Comparison of ENCODE assay signal across 8 cellular contexts in genomic region chr9:117704024-117704575, GRCh38. TPM values are rescaled to one million over a fixed set of nuclear protein-coding genes. Genes with fewer than 3 reads are reported as not detected.
DNase-seq lines count a peak whose midpoint lies in the region; ATAC-seq and TF ChIP-seq lines count a peak whose summit lies in the region.

TSS of gene TLR4 (plus strand) at chr9:117704403. CDS start at chr9:117704473, 70 bp downstream.

- H3K27ac Mint-ChIP-seq in neural crest cell (ENCODE audit: unreplicated experiment): peak within 1 kb of the TSS; percentile 89

- peak within 1 kb of the TSS; percentile 34 to 96; a peak in 3 of 4 replicates for H3K27ac ChIP-seq in SK-N-SH (ENCODE audit: low read depth in 2 of 2, low read length in 1 of 2)
- peak within 1 kb of the TSS; percentile 67 for H3K27ac ChIP-seq in fibroblast of lung (ENCODE audit: insufficient read depth, low read length)

- peaks cover 0 to 12% of the 10 kb centered on the region in 2 experiments for H3K36me3 ChIP-seq in SK-N-SH (replicated peaks in 1 of 2; ENCODE audit: control insufficient read depth in 1 of 2, insufficient read depth in 2 of 2, low read length in 1 of 2)
- no peaks in the 10 kb centered on the region for H3K36me3 ChIP-seq in fibroblast of lung (ENCODE audit: control insufficient read depth, insufficient read depth, low read length)

- H3K4me3 ChIP-seq in SK-N-SH (ENCODE audit: low read depth in 2 of 2, low read length in 1 of 2) (peak within 1 kb of the TSS; percentile 31 to 72; a peak in 3 of 4 replicates), fibroblast of lung (replicated peaks in 1 of 4; ENCODE audit: control extremely low read depth in 1 of 4, insufficient read depth in 1 of 4, low read depth in 3 of 4, low read length in 4 of 4) (peak within 1 kb of the TSS; percentile 20 to 56 (median 28))

- H3K4me1 Mint-ChIP-seq in neural crest cell: peaks cover 40% of the 10 kb centered on the region

- in situ Hi-C loops in ACHN (cut with HindIII; ENCODE audit: low pct_ligation_motif_present, low pct_unique_long_range_greater_than_20kb, low sequenced_read_pairs): no loop called here

- peak within 1 kb of the TSS; percentile 87 for H3K4me2 ChIP-seq in SK-N-SH
- H3K4me2 ChIP-seq in fibroblast of lung (ENCODE audit: extremely low read depth, insufficient read depth, low read length): peak within 1 kb of the TSS; percentile 78

- peak within 1 kb of the TSS; percentile 82 for H3K9ac ChIP-seq in SK-N-SH
- peak within 1 kb of the TSS; percentile 44 for H3K9ac ChIP-seq in fibroblast of lung (ENCODE audit: insufficient read depth, low read length)

- peak within 1 kb of the TSS; percentile 50 for H3K4me3 Mint-ChIP-seq in neural crest cell

- ATAC-seq in GM19035 (IDR thresholded peaks at IDR 0.05; ENCODE audit: unreplicated experiment): peak; percentile 99
- peak; percentile 100 for ATAC-seq in HG03139 (IDR thresholded peaks at IDR 0.05; ENCODE audit: unreplicated experiment)

- POLR2A ChIA-PET in SK-N-SH (lab: Yijun Ruan, JAX): no interaction called here

- H3K9me3 Mint-ChIP-seq in neural crest cell: no peaks in the 10 kb centered on the region

- no peak for TF ChIP-seq RAD21 in SK-N-SH (IDR thresholded peaks at IDR 0.05; ENCODE audit: low read length)

- no peak for TF ChIP-seq CTCF in SK-N-SH (IDR thresholded peaks at IDR 0.05)
- TF ChIP-seq CTCF in fibroblast of lung (conservative IDR thresholded peaks at IDR 0.05 in 1 of 2, IDR thresholded peaks at IDR 0.05 in 1 of 2; ENCODE audit: low read depth in 1 of 2, low read length in 2 of 2): no peak
- no peak for TF ChIP-seq CTCF in neural crest cell (conservative IDR thresholded peaks at IDR 0.05)

- H3K27me3 ChIP-seq in SK-N-SH (ENCODE audit: insufficient read depth) (no peaks in the 10 kb centered on the region), fibroblast of lung (ENCODE audit: control insufficient read depth, insufficient read depth, low read length) (no peaks in the 10 kb centered on the region)

- H3K9me3 ChIP-seq in SK-N-SH: no peaks in the 10 kb centered on the region
- H3K9me3 ChIP-seq in fibroblast of lung (ENCODE audit: control insufficient read depth, insufficient read depth, low read depth, low read length): no peaks in the 10 kb centered on the region

- H3F3A ChIP-seq in SK-N-SH (replicated peaks; ENCODE audit: insufficient read depth): peaks cover 36% of the 10 kb centered on the region

- peak; percentile 49 for DNase-seq in ACHN
- DNase-seq in SK-N-SH: no peak
- DNase-seq in fibroblast of lung (ENCODE audit: low read depth in 2 of 2): peak; percentile 38 to 88
- DNase-seq in neural crest cell (ENCODE audit: low read depth, low spot score): peak; percentile 2
- no peak for DNase-seq in NCI-H345 (lab: John Stamatoyannopoulos, UW)
- no peak for DNase-seq in stimulated activated CD4-positive, alpha-beta T cell treated with anti-CD3 and anti-CD28 coated beads, Interleukin-2, amount 100 ng/mL, for 48 hours

- WGBS in SK-N-SH (ENCODE audit: low lambda C conversion rate): 38% methylated on average over 13 of the region's 13 CpGs

- peak within 1 kb of the TSS; percentile 77 for H2AFZ ChIP-seq in SK-N-SH (ENCODE audit: low read depth)
- H2AFZ ChIP-seq in fibroblast of lung (ENCODE audit: low read length): peak within 1 kb of the TSS; percentile 92

- TF ChIP-seq EP300 in SK-N-SH (IDR thresholded peaks at IDR 0.05; ENCODE audit: borderline replicate concordance in 1 of 2, low read depth in 1 of 2, low read length in 1 of 2): no peak

- H3K36me3 Mint-ChIP-seq in neural crest cell (ENCODE audit: low read depth): no peaks in the 10 kb centered on the region

- H4K20me1 ChIP-seq in SK-N-SH (ENCODE audit: insufficient read depth) (no peaks in the 10 kb centered on the region), fibroblast of lung (ENCODE audit: control insufficient read depth, extremely low read depth, insufficient read depth, low read length) (no peaks in the 10 kb centered on the region)

- CTCF ChIA-PET in SK-N-SH (lab: Yijun Ruan, JAX): interaction anchor here (2.1 kb wide), 1 partner anchor 19 kb away, joined by 4 read pairs; no protein-coding TSS in a partner anchor

- no peaks in the 10 kb centered on the region for H3K9me2 ChIP-seq in SK-N-SH

- no peaks in the 10 kb centered on the region for H3K27me3 Mint-ChIP-seq in neural crest cell (ENCODE audit: low read depth)

- H3K4me1 ChIP-seq in SK-N-SH (ENCODE audit: control insufficient read depth in 1 of 2, insufficient read depth in 2 of 2, low read depth in 1 of 2, low read length in 1 of 2) (peaks cover 2 to 9% of the 10 kb centered on the region in 2 experiments; a peak in 2 of 4 replicates), fibroblast of lung (ENCODE audit: control insufficient read depth, extremely low read depth, insufficient read depth, low read length) (peaks cover 9% of the 10 kb centered on the region)

- H3K79me2 ChIP-seq in SK-N-SH (ENCODE audit: insufficient read depth) (peaks cover 42% of the 10 kb centered on the region), fibroblast of lung (ENCODE audit: control insufficient read depth, insufficient read depth, low read length) (no peaks in the 10 kb centered on the region)

TF ChIP-seq in SK-N-SH, 30 proteins besides CTCF, POLR2A, EP300 and RAD21:
- TF ChIP-seq NFIC (IDR thresholded peaks at IDR 0.05; ENCODE audit: borderline replicate concordance): peak; percentile 46; the same call in 1 of the 2 replicates
- no peak for TF ChIP-seq TCF12 (IDR thresholded peaks at IDR 0.05)

RNA-seq across cellular contexts. Expression of gene TLR4, which starts in this region (rescaled TPM):
- polyA plus RNA-seq in SK-N-SH (2012; rRNA removed) (0.85 and 1.2 TPM in 2 replicates), fibroblast of lung (1.0 and 2.2 TPM in 2 replicates)
- polyA plus RNA-seq in SK-N-SH (2012; cell fraction: cytosol; rRNA removed): 1.2 and 1.4 TPM in 2 replicates
- 0.47 and 1.2 TPM in 2 replicates for polyA plus RNA-seq in SK-N-SH (2012; cell fraction: nucleus; rRNA removed)
- total RNA-seq in fibroblast of lung (2.6 and 3.1 TPM in 2 replicates), neural crest cell (1.3 and 2.2 TPM in 2 replicates)
- 0.86 and 1.7 TPM in 2 replicates for polyA plus RNA-seq in fibroblast of lung (2012)
- 1.3 and 3.0 TPM in 2 replicates for polyA minus RNA-seq in fibroblast of lung (ENCODE audit: low replicate concordance)

Comparison
In these comparisons a context has a peak if more than half of its experiments do, and no peak if none do; other contexts are left out.
1. DNase-seq: peak in ACHN (single experiment), fibroblast of lung (2 of 2) and neural crest cell (single experiment); none in SK-N-SH (single experiment), NCI-H345 (single experiment) and stimulated activated CD4-positive, alpha-beta T cell treated with anti-CD3 and anti-CD28 coated beads, Interleukin-2, amount 100 ng/mL, for 48 hours (0 of 2).